ENCODE assay signal across 26 cellular contexts in the genomic region with DNA sequence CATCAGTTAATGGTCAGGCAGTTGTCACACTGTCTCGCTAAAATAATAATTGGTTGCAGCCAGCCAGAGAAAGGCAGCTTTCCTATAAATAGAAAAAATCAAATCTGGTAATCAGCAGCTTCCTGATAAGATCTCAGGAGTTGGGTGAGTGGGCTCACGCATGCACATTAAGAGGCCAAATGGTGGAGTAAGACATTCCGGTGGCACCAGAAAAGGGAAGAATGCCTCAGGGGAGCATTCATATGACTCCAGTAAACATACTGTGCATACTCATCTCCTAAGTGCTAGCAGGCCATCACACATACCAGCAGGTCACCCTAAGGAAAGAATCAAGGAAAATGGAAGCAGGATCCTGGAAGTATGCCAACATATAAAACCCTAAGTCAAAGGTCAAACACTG. TPM values are rescaled to one million over a fixed set of nuclear protein-coding genes. Genes with fewer than 3 reads are reported as not detected.
"Had no signal": no experiment of that assay in that cellular context is flagged by ENCODE, and none has a peak within 500 bp of the region (broad histone marks: within the 10 kb centered on the region; RNA-seq: fewer than 3 reads in every experiment).

No MANE protein-coding gene starts in this region.

- H3K9me3 ChIP-seq: esophagus squamous epithelium, mucosa of descending colon, prostate gland, suprapubic skin, transverse colon had no signal

- H3K4me3 ChIP-seq: esophagus squamous epithelium, lung, mucosa of descending colon, neural progenitor cell, prostate gland, skin epidermis, suprapubic skin, transverse colon had no signal

- H3K36me3 ChIP-seq: esophagus squamous epithelium, neural progenitor cell, prostate gland, suprapubic skin, transverse colon, WERI-Rb-1 had no signal

- H3K27ac ChIP-seq: esophagus squamous epithelium, neural progenitor cell, prostate gland, skin epidermis, suprapubic skin, transverse colon, WERI-Rb-1 had no signal

- DNase-seq: activated CD4-positive, alpha-beta T cell treated with anti-CD3 and anti-CD28 coated beads, Interleukin-2, amount 50 U/mL, for 48 hours; activated gamma-delta T cell treated with Interleukin-2 at 50 U/mL for 16 hours; dermis blood vessel endothelial cell; effector memory CD4-positive, alpha-beta T cell; esophagus squamous epithelium; hippocampal formation; mucosa of descending colon; naive thymus-derived CD4-positive, alpha-beta T cell; right cardiac atrium; stimulated activated CD4-positive, alpha-beta T cell treated with anti-CD3 and anti-CD28 coated beads, Interleukin-15, amount 100 ng/mL, for 24 hours; stimulated activated CD4-positive, alpha-beta T cell treated with anti-CD3 and anti-CD28 coated beads, Interleukin-2, amount 100 ng/mL, for 48 hours; T-helper 2 cell; transverse colon; WERI-Rb-1 had no signal

- H3K4me1 ChIP-seq: esophagus squamous epithelium, neural progenitor cell, prostate gland, suprapubic skin, transverse colon had no signal

- ATAC-seq: activated naive CD4-positive, alpha-beta T cell treated with anti-CD3 and anti-CD28 coated beads, Interleukin-2, amount 50 U/mL, for 72 hours; left lobe of liver; mucosa of descending colon; naive thymus-derived CD4-positive, alpha-beta T cell; right cardiac atrium had no signal

- FAIRE-seq: endothelial cell of umbilical vein, islet of Langerhans had no signal

- H3K27me3 ChIP-seq: esophagus squamous epithelium, neural progenitor cell, suprapubic skin, transverse colon had no signal

RNA-seq across cellular contexts. Expression of a gene that starts 40.1 kb away (rescaled TPM):
- total RNA-seq: activated naive CD4-positive, alpha-beta T cell treated with anti-CD3 and anti-CD28 coated beads, Interleukin-2, amount 50 U/mL, for 72 hours; cardiac septum; dermis blood vessel endothelial cell; endothelial cell of umbilical vein; esophagus squamous epithelium; glomerular endothelial cell; naive thymus-derived CD4-positive, alpha-beta T cell; osteoblast; right cardiac atrium had no signal

RNA-seq across cellular contexts. Expression of a gene that starts 54.2 kb away (rescaled TPM):
- total RNA-seq: activated naive CD4-positive, alpha-beta T cell treated with anti-CD3 and anti-CD28 coated beads, Interleukin-2, amount 50 U/mL, for 72 hours; cardiac septum; dermis blood vessel endothelial cell; endothelial cell of umbilical vein; esophagus squamous epithelium; glomerular endothelial cell; osteoblast; suprapubic skin had no signal
